Comparison of ENCODE assay signal across 21 cellular contexts in genomic region chr7:30849565-30849964, GRCh38.
"Had no signal": no experiment of that assay in that cellular context is flagged by ENCODE, and none has a peak within 500 bp of the region (broad histone marks: within the 10 kb centered on the region; RNA-seq: fewer than 3 reads in every experiment).

No MANE protein-coding gene starts in this region.

- H3K36me3 Mint-ChIP-seq: immature natural killer cell; memory B cell; naive B cell; stimulated activated naive B cell treated with anti-CD40 and anti-IgM and Interleukin-4, amounts not matched to agents 10 μg/mL and 1 μg/mL and 100 μg/mL, for 72 hours had no signal

- H3K4me2 ChIP-seq: smooth muscle cell had no signal

- H3K9me3 ChIP-seq: gastrocnemius medialis, heart left ventricle, mucosa of descending colon, ovary, right lobe of liver, tibial nerve had no signal

- H3K36me3 ChIP-seq: gastrocnemius medialis, ovary, right lobe of liver had no signal

- H3K9me3 Mint-ChIP-seq: effector memory CD8-positive, alpha-beta T cell; immature natural killer cell; memory B cell; naive B cell; stimulated activated naive B cell treated with anti-CD40 and anti-IgM and Interleukin-4, amounts not matched to agents 10 μg/mL and 1 μg/mL and 100 μg/mL, for 72 hours had no signal

- DNase-seq: activated CD4-positive, alpha-beta T cell treated with anti-CD3 and anti-CD28 coated beads, Interleukin-2, amount 50 U/mL, for 1 hour; activated CD8-positive, alpha-beta memory T cell treated with anti-CD3 and anti-CD28 coated beads, Interleukin-2, amount 50 U/mL, for 4 hours; activated effector memory CD4-positive, alpha-beta T cell treated with anti-CD3 and anti-CD28 coated beads, Interleukin-2, amount 50 U/mL, for 16 hours; activated naive CD4-positive, alpha-beta T cell treated with anti-CD3 and anti-CD28 coated beads, Interleukin-2, amount 50 U/mL, for 16 hours; activated T-cell treated with anti-CD3 and anti-CD28 coated beads, Interleukin-2, amount 50 U/mL, for 48 hours; effector memory CD8-positive, alpha-beta T cell; gastrocnemius medialis; heart left ventricle; immature natural killer cell; mucosa of descending colon; naive B cell; ovary; stimulated activated CD4-positive, alpha-beta T cell treated with anti-CD3 and anti-CD28 coated beads, Interleukin-4, amount 100 ng/mL, for 24 hours; stimulated activated naive B cell treated with anti-CD40 and anti-IgM and Interleukin-4, amounts not matched to agents 10 μg/mL and 1 μg/mL and 100 μg/mL, for 72 hours had no signal

- H3K4me1 Mint-ChIP-seq: immature natural killer cell; memory B cell; naive B cell; stimulated activated naive B cell treated with anti-CD40 and anti-IgM and Interleukin-4, amounts not matched to agents 10 μg/mL and 1 μg/mL and 100 μg/mL, for 72 hours had no signal

- FAIRE-seq: astrocyte had no signal

- H3K27ac Mint-ChIP-seq: effector memory CD8-positive, alpha-beta T cell; immature natural killer cell; memory B cell; stimulated activated naive B cell treated with anti-CD40 and anti-IgM and Interleukin-4, amounts not matched to agents 10 μg/mL and 1 μg/mL and 100 μg/mL, for 72 hours had no signal

- H3K27me3 Mint-ChIP-seq: effector memory CD8-positive, alpha-beta T cell; memory B cell; naive B cell; stimulated activated naive B cell treated with anti-CD40 and anti-IgM and Interleukin-4, amounts not matched to agents 10 μg/mL and 1 μg/mL and 100 μg/mL, for 72 hours had no signal

- H3K4me3 ChIP-seq: gastrocnemius medialis, heart left ventricle, mucosa of descending colon, ovary, right lobe of liver, smooth muscle cell, tibial nerve had no signal

- H3K4me1 ChIP-seq: right lobe of liver had no signal

- H3K4me3 Mint-ChIP-seq: effector memory CD8-positive, alpha-beta T cell; immature natural killer cell; memory B cell; naive B cell; stimulated activated naive B cell treated with anti-CD40 and anti-IgM and Interleukin-4, amounts not matched to agents 10 μg/mL and 1 μg/mL and 100 μg/mL, for 72 hours had no signal

- ATAC-seq: effector memory CD8-positive, alpha-beta T cell; gastrocnemius medialis; heart left ventricle; left ventricle myocardium superior; mucosa of descending colon; right lobe of liver; stimulated activated naive B cell treated with anti-CD40 and anti-IgM and Interleukin-4, amounts not matched to agents 10 μg/mL and 1 μg/mL and 100 μg/mL, for 72 hours had no signal

- H3K27ac ChIP-seq: epithelial cell of prostate, ovary had no signal

- H3K27me3 ChIP-seq: gastrocnemius medialis, heart left ventricle, ovary, right lobe of liver, tibial nerve had no signal
